21 cellular contexts compared by ENCODE assay signal in genomic region chr2:34670482-34670881, GRCh38.
DNase-seq lines count a peak whose midpoint lies in the region; ATAC-seq, FAIRE-seq and TF ChIP-seq lines count a peak whose summit lies in the region.
"Had no signal": no experiment of that assay in that cellular context is flagged by ENCODE, and none has a peak within 500 bp of the region (broad histone marks: within the 10 kb centered on the region; RNA-seq: fewer than 3 reads in every experiment).

No MANE protein-coding gene starts in this region.

- H3K27me3 ChIP-seq in left ventricle myocardium inferior (ENCODE audit: low read depth), result no peaks in the 10 kb centered on the region
- no peaks in the 10 kb centered on the region for H3K27me3 ChIP-seq in spleen (replicated peaks in 1 of 7)
- H3K27me3 ChIP-seq: BE2C had no signal

- no peak for TF ChIP-seq CTCF in left ventricle myocardium inferior (IDR thresholded peaks at IDR 0.05; ENCODE audit: borderline replicate concordance)
- TF ChIP-seq CTCF in spleen (IDR thresholded peaks at IDR 0.05 in 8 of 11, conservative IDR thresholded peaks at IDR 0.05 in 3 of 11), result no peak

- DNase-seq in HT1080 (ENCODE audit: low read depth) (peak; percentile 32), RCC 7860 (ENCODE audit: low spot score) (peak; percentile 67), kidney tubule cell (ENCODE audit: low spot score) (peak; percentile 33), left ventricle myocardium inferior (no peak), spleen (no peak)
- DNase-seq: ACHN; BE2C; C1 segment of cervical spinal cord; Caco-2; CD4-positive, CD25-positive, alpha-beta regulatory T cell; CD8-positive, alpha-beta memory T cell; HCEC 1CT had no signal

- peak; percentile 71 for FAIRE-seq in RCC 7860 (lab: Jason Lieb, UNC)
- FAIRE-seq: A204.1, D721Med, G401.6, GM12892, GM18507, H54 had no signal

- peaks cover 16% of the 10 kb centered on the region for H3K9me3 ChIP-seq in left ventricle myocardium inferior (replicated peaks)
- no peaks in the 10 kb centered on the region for H3K9me3 ChIP-seq in spleen
- H3K9me3 ChIP-seq: BE2C, Caco-2 had no signal

- no peak for TF ChIP-seq POLR2A in spleen (IDR thresholded peaks at IDR 0.05)

- H3K4me1 ChIP-seq in left ventricle myocardium inferior (no peaks in the 10 kb centered on the region), spleen (no peaks in the 10 kb centered on the region)
- H3K4me1 ChIP-seq: Caco-2 had no signal

- WGBS in spleen, 5 donors, result 81 to 91% (median 86%) methylated on average over 3 of the region's 3 CpGs

- H3K36me3 ChIP-seq in left ventricle myocardium inferior, result no peaks in the 10 kb centered on the region
- no peaks in the 10 kb centered on the region for H3K36me3 ChIP-seq in spleen
- H3K36me3 ChIP-seq: BE2C had no signal

- H3K4me3 ChIP-seq in left ventricle myocardium inferior (no peak overlapping the region), spleen (no peak overlapping the region)

- ATAC-seq in GM21825 (IDR thresholded peaks at IDR 0.05; ENCODE audit: unreplicated experiment) (no peak), HG02885 (IDR thresholded peaks at IDR 0.05; ENCODE audit: poor library complexity, unreplicated experiment) (no peak)

- intact Hi-C loops in left ventricle myocardium inferior (cut with micrococcal nuclease) (no loop called here), spleen (cut with DNase I; ENCODE audit: low total_unique reads) (no loop called here)

- no peak overlapping the region for H3K27ac ChIP-seq in left ventricle myocardium inferior (replicated peaks)
- H3K27ac ChIP-seq in spleen, result no peak overlapping the region
- H3K27ac ChIP-seq: KMS-11 had no signal

Comparison
In these comparisons a context has a peak if more than half of its experiments do, and no peak if none do; other contexts are left out.
1. DNase-seq: peak in HT1080 (single experiment), RCC 7860 (single experiment) and kidney tubule cell (single experiment); none in left ventricle myocardium inferior (single experiment) and spleen (single experiment).